12 cellular contexts compared by ENCODE assay signal in genomic region chr7:2810682-2811471, GRCh38. TPM values are rescaled to one million over a fixed set of nuclear protein-coding genes. Genes with fewer than 3 reads are reported as not detected.
DNase-seq lines count a peak whose midpoint lies in the region; ATAC-seq and TF ChIP-seq lines count a peak whose summit lies in the region.
"Had no signal": no experiment of that assay in that cellular context is flagged by ENCODE, and none has a peak within 500 bp of the region (broad histone marks: within the 10 kb centered on the region; RNA-seq: fewer than 3 reads in every experiment).

No MANE protein-coding gene starts in this region.

- H3K4me2 ChIP-seq in hepatocyte = peak overlapping the region; percentile 45

- TF ChIP-seq CTCF in colonic mucosa (IDR thresholded peaks at IDR 0.05) (no peak), hepatocyte (IDR thresholded peaks at IDR 0.05; ENCODE audit: poor library complexity) (no peak), gastrocnemius medialis (IDR thresholded peaks at IDR 0.05 in 4 of 5, conservative IDR thresholded peaks at IDR 0.05 in 1 of 5) (no peak), WERI-Rb-1 (IDR thresholded peaks at IDR 0.05; ENCODE audit: low read depth, low read length) (no peak), foreskin fibroblast (IDR thresholded peaks at IDR 0.05; ENCODE audit: low read depth, low read length) (no peak)

- peaks cover 5% of the 10 kb centered on the region for H3K4me1 Mint-ChIP-seq in activated CD4-positive, alpha-beta memory T cell treated with anti-CD3 and anti-CD28 coated beads for 36 hours (ENCODE audit: low read depth)

- in situ Hi-C loops in gastrocnemius medialis (cut with MboI; ENCODE audit: low sequenced_read_pairs in 4 of 4) = no loop called here

- POLR2A ChIA-PET in activated CD4-positive, alpha-beta memory T cell treated with anti-CD3 and anti-CD28 coated beads for 36 hours (lab: Charles Lee) = no interaction called here

- no peak overlapping the region for H3K4me3 ChIP-seq in colonic mucosa
- no peak overlapping the region for H3K4me3 ChIP-seq in hepatocyte
- H3K4me3 ChIP-seq in gastrocnemius medialis = peak overlapping the region in 1 of 4 donors; percentile 25
- H3K4me3 ChIP-seq in WERI-Rb-1 (ENCODE audit: low read depth, low read length) = no peak overlapping the region
- H3K4me3 ChIP-seq in foreskin fibroblast (ENCODE audit: low read depth in 1 of 2, low read length in 2 of 2) = no peak overlapping the region

- CTCF ChIA-PET in activated CD4-positive, alpha-beta memory T cell treated with anti-CD3 and anti-CD28 coated beads for 36 hours (lab: Charles Lee) = interaction anchor here (1.1 kb wide), 1 partner anchor 12 kb away, joined by 3 read pairs; no protein-coding TSS in a partner anchor

- no peak overlapping the region for H3K4me3 Mint-ChIP-seq in activated CD4-positive, alpha-beta memory T cell treated with anti-CD3 and anti-CD28 coated beads for 36 hours

- H3K9ac ChIP-seq in colonic mucosa (ENCODE audit: low read depth in 2 of 2, low read length in 2 of 2) = no peak overlapping the region

- H3K9me3 ChIP-seq in colonic mucosa (no peaks in the 10 kb centered on the region), hepatocyte (ENCODE audit: low read depth) (no peaks in the 10 kb centered on the region), gastrocnemius medialis (no peaks in the 10 kb centered on the region), WERI-Rb-1 (ENCODE audit: severe bottlenecking) (no peaks in the 10 kb centered on the region)

- H3K9me3 Mint-ChIP-seq in activated CD4-positive, alpha-beta memory T cell treated with anti-CD3 and anti-CD28 coated beads for 36 hours = no peaks in the 10 kb centered on the region

- no peaks in the 10 kb centered on the region for H3K9me2 ChIP-seq in hepatocyte (replicated peaks; ENCODE audit: insufficient read depth)

- no peak for TF ChIP-seq POLR2A in gastrocnemius medialis (IDR thresholded peaks at IDR 0.05)

- WGBS in hepatocyte (ENCODE audit: low lambda C conversion rate, missing lambda C conversion rate) = 88% methylated on average over 16 of the region's 16 CpGs

- no peak overlapping the region for H2AFZ ChIP-seq in hepatocyte

- DNase-seq in ELF-1 (ENCODE audit: low read depth, low spot score) (peak; percentile 25), colonic mucosa (no peak), hepatocyte (ENCODE audit: low spot score) (no peak), gastrocnemius medialis (no peak), WERI-Rb-1 (no peak), foreskin fibroblast (no peak)
- DNase-seq in activated naive CD4-positive, alpha-beta T cell (lab: John Stamatoyannopoulos, UW) = no peak
- DNase-seq in activated CD4-positive, alpha-beta memory T cell treated with anti-CD3 and anti-CD28 coated beads for 36 hours = no peak
- DNase-seq: effector memory CD4-positive, alpha-beta T cell; NCI-H1417; NCI-H82; nucleus accumbens had no signal

- H3K79me2 ChIP-seq in hepatocyte = peaks cover 98% of the 10 kb centered on the region

- no peaks in the 10 kb centered on the region for H3K27me3 ChIP-seq in colonic mucosa
- no peaks in the 10 kb centered on the region for H3K27me3 ChIP-seq in hepatocyte
- no peaks in the 10 kb centered on the region for H3K27me3 ChIP-seq in gastrocnemius medialis
- H3K27me3 ChIP-seq in WERI-Rb-1 (ENCODE audit: insufficient read depth, low read depth, severe bottlenecking) = no peaks in the 10 kb centered on the region

- H3K27ac ChIP-seq in colonic mucosa (peak overlapping the region; percentile 49), hepatocyte (peak overlapping the region; percentile 66), gastrocnemius medialis (peak overlapping the region; percentile 59 to 65 (median 61)), WERI-Rb-1 (no peak overlapping the region)

- H3K4me1 ChIP-seq in colonic mucosa (no peaks in the 10 kb centered on the region), hepatocyte (ENCODE audit: insufficient read depth) (peaks cover 28% of the 10 kb centered on the region), gastrocnemius medialis (peaks cover 14 to 16% of the 10 kb centered on the region in 2 donors)

- H3K36me3 Mint-ChIP-seq in activated CD4-positive, alpha-beta memory T cell treated with anti-CD3 and anti-CD28 coated beads for 36 hours = peaks cover 3% of the 10 kb centered on the region

- H4K20me1 ChIP-seq in hepatocyte (ENCODE audit: insufficient read depth, poor library complexity, severe bottlenecking) = no peaks in the 10 kb centered on the region

- H3K36me3 ChIP-seq in colonic mucosa (no peaks in the 10 kb centered on the region), hepatocyte (replicated peaks; ENCODE audit: insufficient read depth, low read depth) (no peaks in the 10 kb centered on the region), gastrocnemius medialis (no peaks in the 10 kb centered on the region), WERI-Rb-1 (no peaks in the 10 kb centered on the region)

- intact Hi-C loops in colonic mucosa (cut with DNase I) = no loop called here
- intact Hi-C loops in gastrocnemius medialis (cut with DNase I; ENCODE audit: low total_unique reads) = no loop called here
- intact Hi-C loops in activated CD4-positive, alpha-beta memory T cell treated with anti-CD3 and anti-CD28 coated beads for 36 hours (cut with micrococcal nuclease) = no loop called here

- H3K27ac Mint-ChIP-seq in activated CD4-positive, alpha-beta memory T cell treated with anti-CD3 and anti-CD28 coated beads for 36 hours = no peak overlapping the region

- peak; percentile 26 to 31 for ATAC-seq in gastrocnemius medialis

- H3K27me3 Mint-ChIP-seq in activated CD4-positive, alpha-beta memory T cell treated with anti-CD3 and anti-CD28 coated beads for 36 hours = no peaks in the 10 kb centered on the region

RNA-seq across cellular contexts. Expression of gene GNA12, which starts 33.2 kb away (rescaled TPM):
- total RNA-seq in colonic mucosa = 10 to 100 TPM; 19.7 to 24.8 TPM
- 28.4 and 54.8 TPM in 2 replicates for total RNA-seq in hepatocyte
- 34.8 and 40.2 TPM in 2 replicates for polyA plus RNA-seq in hepatocyte
- total RNA-seq in gastrocnemius medialis = 1 to 10 TPM; 7.6 to 8.4 (median 8.1) TPM
- 10 to 100 TPM; 23.6 to 23.7 TPM for total RNA-seq in activated CD4-positive, alpha-beta memory T cell treated with anti-CD3 and anti-CD28 coated beads for 36 hours
